Comparison of ENCODE assay signal across 20 cellular contexts in genomic region chr3:151564261-151564660, GRCh38.
"Had no signal": no experiment of that assay in that cellular context is flagged by ENCODE, and none has a peak within 500 bp of the region (broad histone marks: within the 10 kb centered on the region; RNA-seq: fewer than 3 reads in every experiment).

No MANE protein-coding gene starts in this region.

- H3K27ac ChIP-seq: hepatocyte, left ventricle myocardium inferior, parathyroid adenoma, psoas muscle, right lobe of liver, tibial nerve, uterus had no signal

- H3K4me2 ChIP-seq: hepatocyte, smooth muscle cell had no signal

- H3K36me3 ChIP-seq: left ventricle myocardium inferior, right lobe of liver, tibial nerve, uterus had no signal

- H3K4me3 ChIP-seq: hepatocyte, left ventricle myocardium inferior, lung, psoas muscle, right lobe of liver, smooth muscle cell, tibial nerve, uterus had no signal

- H3K4me1 ChIP-seq: left ventricle myocardium inferior, parathyroid adenoma, psoas muscle, right lobe of liver had no signal

- H3K79me2 ChIP-seq: hepatocyte, parathyroid adenoma had no signal

- H3K9ac ChIP-seq: parathyroid adenoma had no signal

- H3K27me3 ChIP-seq: hepatocyte, right lobe of liver, tibial nerve, uterus had no signal

- H2AFZ ChIP-seq: hepatocyte, parathyroid adenoma had no signal

- H3K9me3 ChIP-seq: left ventricle myocardium inferior, psoas muscle, right lobe of liver, tibial nerve, uterus had no signal

- ATAC-seq: naive thymus-derived CD8-positive, alpha-beta T cell; psoas muscle; right lobe of liver; stimulated activated memory B cell treated with anti-CD40 and anti-IgM and Interleukin-4, amounts not matched to agents 10 μg/mL and 1 μg/mL and 100 μg/mL, for 72 hours; stimulated activated naive CD8-positive, alpha-beta T cell treated with anti-CD3 and anti-CD28 coated beads, Interleukin-15, amount 100 ng/mL, for 72 hours had no signal

- DNase-seq: islet precursor cell; left ventricle myocardium inferior; naive thymus-derived CD8-positive, alpha-beta T cell; occipital lobe; psoas muscle; right lobe of liver; stimulated activated CD4-positive, alpha-beta T cell treated with anti-CD3 and anti-CD28 coated beads, Interleukin-1b, Interleukin-23, amount 100 ng/mL, for 48 hours; stimulated activated CD4-positive, alpha-beta T cell treated with anti-CD3 and anti-CD28 coated beads, Interleukin-2, amount 100 ng/mL, for 48 hours; stimulated activated CD4-positive, alpha-beta T cell treated with anti-CD3 and anti-CD28 coated beads, Interleukin-4, amount 100 ng/mL, for 4 hours; stimulated activated CD8-positive, alpha-beta memory T cell treated with anti-CD3 and anti-CD28 coated beads, Interleukin-4, amount 100 ng/mL, for 48 hours; stimulated activated naive CD4-positive, alpha-beta T cell treated with Interleukin-2 at 50 U/mL for 16 hours; stimulated activated naive CD8-positive, alpha-beta T cell treated with anti-CD3 and anti-CD28 coated beads, Interleukin-15, amount 100 ng/mL, for 72 hours; substantia nigra; uterus had no signal
